8 cellular contexts compared by ENCODE assay signal in genomic region chr4:124711469-124712416, GRCh38. TPM values are rescaled to one million over a fixed set of nuclear protein-coding genes. Genes with fewer than 3 reads are reported as not detected.
DNase-seq lines count a peak whose midpoint lies in the region; ATAC-seq and TF ChIP-seq lines count a peak whose summit lies in the region.

No MANE protein-coding gene starts in this region.

- no peaks in the 10 kb centered on the region for H3K9me3 Mint-ChIP-seq in activated CD4-positive, alpha-beta memory T cell treated with anti-CD3 and anti-CD28 coated beads for 36 hours

- ATAC-seq in GM19455 (IDR thresholded peaks at IDR 0.05; ENCODE audit: unreplicated experiment): peak; percentile 15
- peak; percentile 30 for ATAC-seq in HG03460 (IDR thresholded peaks at IDR 0.05; ENCODE audit: unreplicated experiment)

- peak overlapping the region; percentile 65 for H3K4me2 ChIP-seq in DOHH2 (ENCODE audit: low read length)

- intact Hi-C loops in ascending aorta (cut with DNase I): loop anchor here (2.0 to 10.0 kb wide), 6 partner anchors 151 to 1977 kb away; partner anchors contain the start of genes BBS12 and SPRY1
- intact Hi-C loops in posterior cingulate gyrus (cut with DNase I): no loop called here
- intact Hi-C loops in activated CD4-positive, alpha-beta memory T cell treated with anti-CD3 and anti-CD28 coated beads for 36 hours (cut with micrococcal nuclease): no loop called here

- H4K20me1 ChIP-seq in DOHH2 (ENCODE audit: control insufficient read depth, insufficient read depth, low read depth, low read length): no peaks in the 10 kb centered on the region

- peaks cover 8% of the 10 kb centered on the region for H3K27me3 Mint-ChIP-seq in activated CD4-positive, alpha-beta memory T cell treated with anti-CD3 and anti-CD28 coated beads for 36 hours

- peaks cover 9% of the 10 kb centered on the region for H3F3A ChIP-seq in DOHH2 (ENCODE audit: control insufficient read depth, insufficient read depth)

- H3K4me3 Mint-ChIP-seq in activated CD4-positive, alpha-beta memory T cell treated with anti-CD3 and anti-CD28 coated beads for 36 hours: no peak overlapping the region

- no peaks in the 10 kb centered on the region for H3K36me3 Mint-ChIP-seq in activated CD4-positive, alpha-beta memory T cell treated with anti-CD3 and anti-CD28 coated beads for 36 hours

- POLR2A ChIA-PET in activated CD4-positive, alpha-beta memory T cell treated with anti-CD3 and anti-CD28 coated beads for 36 hours (lab: Charles Lee): no interaction called here

- H3K27ac Mint-ChIP-seq in activated CD4-positive, alpha-beta memory T cell treated with anti-CD3 and anti-CD28 coated beads for 36 hours: no peak overlapping the region

- peaks cover 3% of the 10 kb centered on the region; the same call in 1 of the 2 replicates for H3K79me2 ChIP-seq in DOHH2 (ENCODE audit: control insufficient read depth, low read length)

- H3K9me2 ChIP-seq in DOHH2 (replicated peaks; ENCODE audit: control insufficient read depth, low read length): no peaks in the 10 kb centered on the region

- H3K27me3 ChIP-seq in DOHH2 (ENCODE audit: control insufficient read depth, low read length): no peaks in the 10 kb centered on the region
- no peaks in the 10 kb centered on the region for H3K27me3 ChIP-seq in ascending aorta
- H3K27me3 ChIP-seq in right atrium auricular region: no peaks in the 10 kb centered on the region

- TF ChIP-seq CTCF in DOHH2 (IDR thresholded peaks at IDR 0.05; ENCODE audit: low read depth, low read length, poor library complexity, severe bottlenecking) (peak; percentile 15), ascending aorta (IDR thresholded peaks at IDR 0.05) (peak in 2 of 3 experiments; percentile 8 to 24), right atrium auricular region (IDR thresholded peaks at IDR 0.05) (peak in 1 of 2 donors; percentile 44)

- peaks cover 5% of the 10 kb centered on the region for H3K4me1 Mint-ChIP-seq in activated CD4-positive, alpha-beta memory T cell treated with anti-CD3 and anti-CD28 coated beads for 36 hours (ENCODE audit: low read depth)

- H3K4me1 ChIP-seq in DOHH2 (ENCODE audit: control insufficient read depth, low read length): peaks cover 27% of the 10 kb centered on the region
- peaks cover 0 to 18% of the 10 kb centered on the region in 2 donors for H3K4me1 ChIP-seq in ascending aorta
- H3K4me1 ChIP-seq in right atrium auricular region: peaks cover 0 to 30% of the 10 kb centered on the region in 2 donors

- H3K27ac ChIP-seq in DOHH2 (ENCODE audit: low read depth, low read length) (0 out of 2 replicates have a peak overlapping the region, but pooled peaks have one; percentile 24), ascending aorta (peak overlapping the region; percentile 90 to 97), right atrium auricular region (peak overlapping the region; percentile 98)

- no peaks in the 10 kb centered on the region for H3K9me3 ChIP-seq in DOHH2 (ENCODE audit: control insufficient read depth, insufficient read depth, low read length)
- H3K9me3 ChIP-seq in ascending aorta: no peaks in the 10 kb centered on the region
- no peaks in the 10 kb centered on the region for H3K9me3 ChIP-seq in right atrium auricular region

- H3K36me3 ChIP-seq in DOHH2 (ENCODE audit: control insufficient read depth, low read length) (no peaks in the 10 kb centered on the region), ascending aorta (no peaks in the 10 kb centered on the region), right atrium auricular region (no peaks in the 10 kb centered on the region)

- DNase-seq in NCI-H748 treated with DMSO at 0.1 percent for 48 hours (lab: John Stamatoyannopoulos, UW): peak; percentile 26
- peak; percentile 8 to 75 for DNase-seq in ascending aorta (ENCODE audit: low spot score in 2 of 2)
- DNase-seq in right atrium auricular region (ENCODE audit: low spot score): peak; percentile 60
- DNase-seq in posterior cingulate gyrus: peak; percentile 19 to 88 (median 41)
- no peak for DNase-seq in activated CD4-positive, alpha-beta memory T cell treated with anti-CD3 and anti-CD28 coated beads for 36 hours

- CTCF ChIA-PET in activated CD4-positive, alpha-beta memory T cell treated with anti-CD3 and anti-CD28 coated beads for 36 hours (lab: Charles Lee): interaction anchor here (0.6 kb wide), 1 partner anchor 52 kb away, joined by 8 read pairs; no protein-coding TSS in a partner anchor

- H3K4me3 ChIP-seq in DOHH2 (ENCODE audit: low read length) (peak overlapping the region; percentile 80), ascending aorta (peak overlapping the region; percentile 72 to 98), right atrium auricular region (peak overlapping the region; percentile 73 to 97)

RNA-seq across cellular contexts. Expression of gene ANKRD50, which starts 0.8 kb away (rescaled TPM):
- 26.9 TPM for total RNA-seq in ascending aorta
- total RNA-seq in right atrium auricular region: 10 to 100 TPM in 1 of 2 donors, 1 to 10 TPM in 1; 8.2 to 11.7 TPM
- total RNA-seq in activated CD4-positive, alpha-beta memory T cell treated with anti-CD3 and anti-CD28 coated beads for 36 hours: under 1 TPM; 0.36 to 0.43 TPM

Comparison
In these comparisons a context has a peak if more than half of its experiments do, and no peak if none do; other contexts are left out.
1. H3K27ac ChIP-seq: peak in every context shown above with its lines; median percentile 98 in right atrium auricular region; 94 in ascending aorta; 24 in DOHH2.
2. RNA of gene ANKRD50, which starts 0.8 kb away (total RNA-seq): 26.9 TPM in ascending aorta (single experiment) and 8.2 to 11.7 TPM in right atrium auricular region; 0.36 to 0.43 TPM in activated CD4-positive, alpha-beta memory T cell treated with anti-CD3 and anti-CD28 coated beads for 36 hours; every median in the first group is over 4 times any median in the second.
3. Peak in every context shown above with its lines, with median percentiles within 50 percentile points of each other: H3K4me3 ChIP-seq.